9 cellular contexts compared by ENCODE assay signal in genomic region chr1:92877081-92877711, GRCh38. TPM values are rescaled to one million over a fixed set of nuclear protein-coding genes. Genes with fewer than 3 reads are reported as not detected.
DNase-seq lines count a peak whose midpoint lies in the region; TF ChIP-seq lines count a peak whose summit lies in the region.
"Had no signal": no experiment of that assay in that cellular context is flagged by ENCODE, and none has a peak within 500 bp of the region (broad histone marks: within the 10 kb centered on the region; RNA-seq: fewer than 3 reads in every experiment).

No MANE protein-coding gene starts in this region.

- H3K4me1 ChIP-seq in neuron (ENCODE audit: insufficient read depth, low read length): no peaks in the 10 kb centered on the region
- H3K4me1 ChIP-seq in left ventricle myocardium inferior: no peaks in the 10 kb centered on the region

- DNase-seq in NCI-H82 (lab: John Stamatoyannopoulos, UW) (peak; percentile 40), NCI-H82 treated with DMSO at 0.1 percent for 48 hours (lab: John Stamatoyannopoulos, UW; ENCODE audit: unreplicated experiment) (no peak), NCI-H1417 treated with DMSO at 0.1 percent for 48 hours (lab: John Stamatoyannopoulos, UW) (peak; percentile 15), mucosa of gallbladder (ENCODE audit: low spot score) (no peak), left ventricle myocardium inferior (no peak), chondrocyte (ENCODE audit: low spot score) (no peak)
- DNase-seq in activated naive CD8-positive, alpha-beta T cell treated with anti-CD3 and anti-CD28 coated beads for 36 hours: no peak
- DNase-seq: SIG-M5 had no signal

- intact Hi-C loops in left ventricle myocardium inferior (cut with micrococcal nuclease): no loop called here

- H3K27me3 Mint-ChIP-seq in activated naive CD8-positive, alpha-beta T cell treated with anti-CD3 and anti-CD28 coated beads for 36 hours: no peaks in the 10 kb centered on the region
- H3K27me3 Mint-ChIP-seq in chondrocyte (ENCODE audit: low read depth): no peaks in the 10 kb centered on the region

- H3K9me3 Mint-ChIP-seq in activated naive CD8-positive, alpha-beta T cell treated with anti-CD3 and anti-CD28 coated beads for 36 hours: peaks cover 2% of the 10 kb centered on the region
- H3K9me3 Mint-ChIP-seq in chondrocyte (ENCODE audit: low read depth): peaks cover 3% of the 10 kb centered on the region

- H3K36me3 ChIP-seq in neuron (ENCODE audit: insufficient read depth, low read length) (no peaks in the 10 kb centered on the region), left ventricle myocardium inferior (peaks cover 7% of the 10 kb centered on the region)

- peak overlapping the region; percentile 82 for H3K27ac Mint-ChIP-seq in activated naive CD8-positive, alpha-beta T cell treated with anti-CD3 and anti-CD28 coated beads for 36 hours
- no peak overlapping the region for H3K27ac Mint-ChIP-seq in chondrocyte (ENCODE audit: unreplicated experiment)

- H3K27ac ChIP-seq in left ventricle myocardium inferior (replicated peaks): no peak overlapping the region

- no peak overlapping the region for H3K4me3 ChIP-seq in neuron (ENCODE audit: low read length)
- no peak overlapping the region for H3K4me3 ChIP-seq in left ventricle myocardium inferior

- TF ChIP-seq CTCF in left ventricle myocardium inferior (IDR thresholded peaks at IDR 0.05; ENCODE audit: borderline replicate concordance) (no peak), chondrocyte (IDR thresholded peaks at IDR 0.05) (no peak)

- H3K9me3 ChIP-seq in neuron (ENCODE audit: low read length) (no peaks in the 10 kb centered on the region), left ventricle myocardium inferior (replicated peaks) (peaks cover 6% of the 10 kb centered on the region)

- peak overlapping the region; percentile 26 for H2AFZ ChIP-seq in neuron (ENCODE audit: low read depth, low read length)

- H3K36me3 Mint-ChIP-seq in activated naive CD8-positive, alpha-beta T cell treated with anti-CD3 and anti-CD28 coated beads for 36 hours: peaks cover 27% of the 10 kb centered on the region
- peaks cover 4% of the 10 kb centered on the region for H3K36me3 Mint-ChIP-seq in chondrocyte (ENCODE audit: low read depth)

- H3K27me3 ChIP-seq in neuron (ENCODE audit: insufficient read depth, low read length) (no peaks in the 10 kb centered on the region), left ventricle myocardium inferior (ENCODE audit: low read depth) (no peaks in the 10 kb centered on the region)

- peaks cover 13% of the 10 kb centered on the region for H3K4me1 Mint-ChIP-seq in activated naive CD8-positive, alpha-beta T cell treated with anti-CD3 and anti-CD28 coated beads for 36 hours
- H3K4me1 Mint-ChIP-seq in chondrocyte (ENCODE audit: low read depth): peaks cover 12% of the 10 kb centered on the region

- no peak overlapping the region for H3K4me3 Mint-ChIP-seq in activated naive CD8-positive, alpha-beta T cell treated with anti-CD3 and anti-CD28 coated beads for 36 hours
- no peak overlapping the region for H3K4me3 Mint-ChIP-seq in chondrocyte (ENCODE audit: unreplicated experiment)

RNA-seq across cellular contexts. Expression of gene RPL5, which starts 45.4 kb away (rescaled TPM):
- 1,000 to 10,000 TPM; 1,677 to 1,713 TPM for total RNA-seq in activated naive CD8-positive, alpha-beta T cell treated with anti-CD3 and anti-CD28 coated beads for 36 hours
- total RNA-seq in mucosa of gallbladder: 695 TPM
- 552 TPM for total RNA-seq in left ventricle myocardium inferior
- 544 to 622 TPM (median 618 TPM) in 3 replicates for total RNA-seq in chondrocyte

Comparison
In these comparisons a context has a peak if more than half of its experiments do, and no peak if none do; other contexts are left out.
1. DNase-seq: peak in NCI-H82 (single experiment) and NCI-H1417 treated with DMSO at 0.1 percent for 48 hours (single experiment); none in NCI-H82 treated with DMSO at 0.1 percent for 48 hours (single experiment), activated naive CD8-positive, alpha-beta T cell treated with anti-CD3 and anti-CD28 coated beads for 36 hours (single experiment), mucosa of gallbladder (single experiment), left ventricle myocardium inferior (single experiment) and chondrocyte (single experiment).